ENCODE assay signal across 1 cellular context in the genomic region with DNA sequence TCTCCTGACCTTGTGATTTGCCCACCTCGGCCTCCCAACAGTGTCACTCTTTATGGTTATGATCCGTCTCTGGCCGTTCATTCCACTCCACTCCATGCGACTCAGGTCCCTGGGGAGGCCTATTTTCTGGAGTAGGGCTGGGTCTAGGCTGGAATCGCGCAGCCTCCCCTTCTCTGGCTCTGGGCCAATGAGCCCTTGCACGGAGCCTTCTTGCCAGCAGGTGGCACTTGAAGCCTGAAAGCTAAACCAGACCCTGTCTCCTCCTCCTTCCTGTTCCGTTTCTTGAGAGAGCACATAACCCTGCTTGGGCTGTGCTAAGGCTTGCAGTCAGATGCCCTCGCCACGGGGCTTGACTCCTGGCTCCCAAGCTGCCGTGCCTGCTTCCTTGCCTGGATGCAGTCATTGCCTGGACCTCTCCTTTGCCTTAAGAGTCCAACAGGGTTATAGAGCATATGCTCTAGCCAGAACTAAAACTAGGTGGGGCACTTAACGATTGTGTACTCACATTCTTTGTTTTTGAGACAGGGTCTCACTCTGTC.
A peak's percentile ranks its signal among the peaks of the same experiment; 100 is the strongest.
TF ChIP-seq lines count a peak whose summit lies in the region.

No MANE protein-coding gene starts in this region.

TF ChIP-seq in HEK293, 187 proteins besides CTCF, POLR2A, EP300 and RAD21 (continued from another document and continues in another):
- TF ChIP-seq, protein P1, sequence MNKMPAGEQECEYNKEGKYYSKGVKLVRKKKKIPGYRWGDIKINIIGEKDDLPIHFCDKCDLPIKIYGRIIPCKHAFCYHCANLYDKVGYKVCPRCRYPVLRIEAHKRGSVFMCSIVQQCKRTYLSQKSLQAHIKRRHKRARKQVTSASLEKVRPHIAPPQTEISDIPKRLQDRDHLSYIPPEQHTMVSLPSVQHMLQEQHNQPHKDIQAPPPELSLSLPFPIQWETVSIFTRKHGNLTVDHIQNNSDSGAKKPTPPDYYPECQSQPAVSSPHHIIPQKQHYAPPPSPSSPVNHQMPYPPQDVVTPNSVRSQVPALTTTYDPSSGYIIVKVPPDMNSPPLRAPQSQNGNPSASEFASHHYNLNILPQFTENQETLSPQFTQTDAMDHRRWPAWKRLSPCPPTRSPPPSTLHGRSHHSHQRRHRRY (tag by site-specific recombination; IDR thresholded peaks at IDR 0.05), result no peak
- no peak for TF ChIP-seq ZNF555 (tag by site-specific recombination; conservative IDR thresholded peaks at IDR 0.05)
- TF ChIP-seq, protein P2, sequence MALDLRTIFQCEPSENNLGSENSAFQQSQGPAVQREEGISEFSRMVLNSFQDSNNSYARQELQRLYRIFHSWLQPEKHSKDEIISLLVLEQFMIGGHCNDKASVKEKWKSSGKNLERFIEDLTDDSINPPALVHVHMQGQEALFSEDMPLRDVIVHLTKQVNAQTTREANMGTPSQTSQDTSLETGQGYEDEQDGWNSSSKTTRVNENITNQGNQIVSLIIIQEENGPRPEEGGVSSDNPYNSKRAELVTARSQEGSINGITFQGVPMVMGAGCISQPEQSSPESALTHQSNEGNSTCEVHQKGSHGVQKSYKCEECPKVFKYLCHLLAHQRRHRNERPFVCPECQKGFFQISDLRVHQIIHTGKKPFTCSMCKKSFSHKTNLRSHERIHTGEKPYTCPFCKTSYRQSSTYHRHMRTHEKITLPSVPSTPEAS (tag by site-specific recombination; IDR thresholded peaks at IDR 0.05), result 0 out of 2 replicates have a peak, but pooled peaks have one; percentile 20
- TF ChIP-seq ZNF10 (tag by site-specific recombination; IDR thresholded peaks at IDR 0.05), result no peak
- no peak for TF ChIP-seq ZNF544 (tag by site-specific recombination; IDR thresholded peaks at IDR 0.05)
- no peak for TF ChIP-seq ZNF174 (tag by site-specific recombination; IDR thresholded peaks at IDR 0.05)
- no peak for TF ChIP-seq ZNF350 (tag by site-specific recombination; IDR thresholded peaks at IDR 0.05)
- no peak for TF ChIP-seq HOXD13 (CRISPR knock-in tag; IDR thresholded peaks at IDR 0.05; ENCODE audit: borderline replicate concordance)
- TF ChIP-seq ZNF518A (tag by site-specific recombination; conservative IDR thresholded peaks at IDR 0.05; ENCODE audit: low read depth), result no peak
- TF ChIP-seq ZNF394 (tag by site-specific recombination; IDR thresholded peaks at IDR 0.05; ENCODE audit: borderline replicate concordance), result peak; percentile 69; the same call in 1 of the 2 replicates
- TF ChIP-seq ZNF302 (tag by site-specific recombination; IDR thresholded peaks at IDR 0.05; ENCODE audit: low read depth), result no peak
- no peak for TF ChIP-seq ZNF596 (tag by site-specific recombination; IDR thresholded peaks at IDR 0.05)
- no peak for TF ChIP-seq ZNF248 (tag by site-specific recombination; IDR thresholded peaks at IDR 0.05)
- peak; percentile 57; the same call in 1 of the 2 replicates for TF ChIP-seq ZNF37A (tag by site-specific recombination; IDR thresholded peaks at IDR 0.05)
- TF ChIP-seq ZNF138 (tag by site-specific recombination; IDR thresholded peaks at IDR 0.05; ENCODE audit: borderline replicate concordance), result no peak
- peak; percentile 81 for TF ChIP-seq SP7 (tag by site-specific recombination; IDR thresholded peaks at IDR 0.05)
- no peak for TF ChIP-seq ZNF148 (tag by site-specific recombination; IDR thresholded peaks at IDR 0.05; ENCODE audit: borderline replicate concordance)
- TF ChIP-seq ATF2 (tag by site-specific recombination; IDR thresholded peaks at IDR 0.05; ENCODE audit: low read depth), result no peak
- TF ChIP-seq, protein P3, sequence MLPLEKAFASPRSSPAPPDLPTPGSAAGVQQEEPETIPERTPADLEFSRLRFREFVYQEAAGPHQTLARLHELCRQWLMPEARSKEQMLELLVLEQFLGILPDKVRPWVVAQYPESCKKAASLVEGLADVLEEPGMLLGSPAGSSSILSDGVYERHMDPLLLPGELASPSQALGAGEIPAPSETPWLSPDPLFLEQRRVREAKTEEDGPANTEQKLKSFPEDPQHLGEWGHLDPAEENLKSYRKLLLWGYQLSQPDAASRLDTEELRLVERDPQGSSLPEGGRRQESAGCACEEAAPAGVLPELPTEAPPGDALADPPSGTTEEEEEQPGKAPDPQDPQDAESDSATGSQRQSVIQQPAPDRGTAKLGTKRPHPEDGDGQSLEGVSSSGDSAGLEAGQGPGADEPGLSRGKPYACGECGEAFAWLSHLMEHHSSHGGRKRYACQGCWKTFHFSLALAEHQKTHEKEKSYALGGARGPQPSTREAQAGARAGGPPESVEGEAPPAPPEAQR (tag by site-specific recombination; IDR thresholded peaks at IDR 0.05), result no peak
- TF ChIP-seq INSM2 (tag by site-specific recombination; IDR thresholded peaks at IDR 0.05), result peak; percentile 50; the same call in 1 of the 2 replicates
- TF ChIP-seq OVOL3 (tag by site-specific recombination; IDR thresholded peaks at IDR 0.05), result no peak
- TF ChIP-seq ZNF677 (tag by site-specific recombination; IDR thresholded peaks at IDR 0.05), result peak; percentile 28; the same call in 1 of the 2 replicates
- TF ChIP-seq ZNF221 (tag by site-specific recombination; IDR thresholded peaks at IDR 0.05; ENCODE audit: borderline replicate concordance), result no peak
- no peak for TF ChIP-seq REST (tag by site-specific recombination; IDR thresholded peaks at IDR 0.05)
- TF ChIP-seq ZNF837 (tag by site-specific recombination; IDR thresholded peaks at IDR 0.05), result no peak
- TF ChIP-seq GLIS2 (tag by site-specific recombination; IDR thresholded peaks at IDR 0.05), result no peak
- TF ChIP-seq ZBTB1 (tag by site-specific recombination; IDR thresholded peaks at IDR 0.05), result no peak
- TF ChIP-seq GLI2 (tag by site-specific recombination; IDR thresholded peaks at IDR 0.05; ENCODE audit: borderline replicate concordance, low read depth), result no peak; the same call in 1 of the 2 replicates
- TF ChIP-seq SP2 (tag by site-specific recombination; IDR thresholded peaks at IDR 0.05), result peak; percentile 17; the same call in 1 of the 2 replicates
- no peak for TF ChIP-seq ZNF292 (tag by site-specific recombination; IDR thresholded peaks at IDR 0.05; ENCODE audit: borderline replicate concordance, low read depth)
- peak; percentile 22 for TF ChIP-seq ZBTB26 (tag by site-specific recombination; optimal IDR thresholded peaks at IDR 0.05)
